Comparison of ENCODE assay signal across 8 cellular contexts in the genomic region with DNA sequence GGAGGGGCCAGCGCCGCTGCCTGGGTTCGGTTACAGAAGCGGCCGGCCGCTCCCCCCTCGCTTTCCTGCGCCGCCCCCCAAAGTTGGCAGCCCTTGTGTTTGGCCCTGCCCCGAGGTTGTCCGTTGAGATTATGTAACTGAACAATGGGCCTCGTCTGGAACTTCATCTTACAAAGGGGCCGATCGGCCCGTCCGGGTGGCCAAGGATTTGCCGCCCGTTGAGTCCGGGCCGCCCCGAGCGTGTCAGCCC. TPM values are rescaled to one million over a fixed set of nuclear protein-coding genes. Genes with fewer than 3 reads are reported as not detected.
DNase-seq lines count a peak whose midpoint lies in the region; ATAC-seq, FAIRE-seq and TF ChIP-seq lines count a peak whose summit lies in the region.

No MANE protein-coding gene starts in this region.

- peak overlapping the region; percentile 93 for H3K4me3 Mint-ChIP-seq in activated naive CD4-positive, alpha-beta T cell treated with anti-CD3 and anti-CD28 coated beads, Interleukin-2, amount 10 ng/mL, durations not matched to agents 7 days and 5 days

- FAIRE-seq in D721Med (lab: Jason Lieb, UNC) (no peak), urothelium cell line (lab: Jason Lieb, UNC) (no peak)

- H3K27ac Mint-ChIP-seq in activated naive CD4-positive, alpha-beta T cell treated with anti-CD3 and anti-CD28 coated beads, Interleukin-2, amount 10 ng/mL, durations not matched to agents 7 days and 5 days: peak overlapping the region; percentile 82
- peak overlapping the region; percentile 86 to 95 for H3K27ac Mint-ChIP-seq in activated naive CD4-positive, alpha-beta T cell treated with anti-CD3 and anti-CD28 coated beads, Interleukin-2, amount 50 U/mL, for 72 hours

- no peak overlapping the region for H3K27ac ChIP-seq in iPS DF 6.9 (ENCODE audit: low read length)

- peaks cover 18% of the 10 kb centered on the region for H3K27me3 Mint-ChIP-seq in activated naive CD4-positive, alpha-beta T cell treated with anti-CD3 and anti-CD28 coated beads, Interleukin-2, amount 10 ng/mL, durations not matched to agents 7 days and 5 days

- no peaks in the 10 kb centered on the region for H3K9me3 ChIP-seq in iPS DF 6.9 (ENCODE audit: control insufficient read depth, insufficient read depth, low read length)

- H3K9me3 Mint-ChIP-seq in activated naive CD4-positive, alpha-beta T cell treated with anti-CD3 and anti-CD28 coated beads, Interleukin-2, amount 10 ng/mL, durations not matched to agents 7 days and 5 days: no peaks in the 10 kb centered on the region
- no peaks in the 10 kb centered on the region for H3K9me3 Mint-ChIP-seq in activated naive CD4-positive, alpha-beta T cell treated with anti-CD3 and anti-CD28 coated beads, Interleukin-2, amount 50 U/mL, for 72 hours

- WGBS in iPS DF 6.9 (ENCODE audit: insufficient coverage, insufficient read length): no CpG with 5 or more reads among the region's 22 CpGs

- no peaks in the 10 kb centered on the region for H3K4me1 ChIP-seq in iPS DF 6.9 (ENCODE audit: control insufficient read depth, insufficient read depth, low read length)

- peak overlapping the region; percentile 93 for H3K4me3 ChIP-seq in iPS DF 6.9 (ENCODE audit: low read length)

- CTCF ChIA-PET in activated naive CD4-positive, alpha-beta T cell treated with anti-CD3 and anti-CD28 coated beads, Interleukin-2, amount 10 ng/mL, durations not matched to agents 7 days and 5 days (lab: Charles Lee): interaction anchor here (2.7 kb wide), 1 partner anchor 174 kb away, joined by 9 read pairs; no protein-coding TSS in a partner anchor

- ATAC-seq in activated naive CD4-positive, alpha-beta T cell treated with anti-CD3 and anti-CD28 coated beads, Interleukin-2, amount 50 U/mL, for 72 hours: no peak
- no peak for ATAC-seq in GM18861 (IDR thresholded peaks at IDR 0.05; ENCODE audit: unreplicated experiment)

- peaks cover 50% of the 10 kb centered on the region for H3K4me1 Mint-ChIP-seq in activated naive CD4-positive, alpha-beta T cell treated with anti-CD3 and anti-CD28 coated beads, Interleukin-2, amount 10 ng/mL, durations not matched to agents 7 days and 5 days

- no peak for DNase-seq in activated naive CD4-positive, alpha-beta T cell treated with anti-CD3 and anti-CD28 coated beads, Interleukin-2, amount 10 ng/mL, durations not matched to agents 7 days and 5 days
- no peak for DNase-seq in activated naive CD4-positive, alpha-beta T cell (lab: John Stamatoyannopoulos, UW)
- no peak for DNase-seq in activated naive CD4-positive, alpha-beta T cell treated with anti-CD3 and anti-CD28 coated beads, Interleukin-2, amount 50 U/mL, for 72 hours (ENCODE audit: low spot score in 2 of 2)
- DNase-seq in iPS DF 6.9 (ENCODE audit: low read depth, low spot score) (no peak), D721Med (ENCODE audit: insufficient read length, low spot score) (no peak), urothelium cell line (ENCODE audit: low spot score) (no peak)
- DNase-seq in stimulated activated CD8-positive, alpha-beta memory T cell treated with anti-CD3 and anti-CD28 coated beads, Interleukin-4, amount 100 ng/mL, for 48 hours: peak; percentile 42

- no peak for TF ChIP-seq CTCF in D721Med (IDR thresholded peaks at IDR 0.05; ENCODE audit: insufficient read depth, missing control alignments)

- peaks cover 6% of the 10 kb centered on the region; the same call in 1 of the 2 replicates for H3K36me3 ChIP-seq in iPS DF 6.9 (ENCODE audit: control insufficient read depth, insufficient read depth, low read length)

- peaks cover 38% of the 10 kb centered on the region for H3K36me3 Mint-ChIP-seq in activated naive CD4-positive, alpha-beta T cell treated with anti-CD3 and anti-CD28 coated beads, Interleukin-2, amount 10 ng/mL, durations not matched to agents 7 days and 5 days
- peaks cover 36 to 50% of the 10 kb centered on the region in 2 donors for H3K36me3 Mint-ChIP-seq in activated naive CD4-positive, alpha-beta T cell treated with anti-CD3 and anti-CD28 coated beads, Interleukin-2, amount 50 U/mL, for 72 hours

- no peaks in the 10 kb centered on the region for H3K27me3 ChIP-seq in iPS DF 6.9 (ENCODE audit: control insufficient read depth, insufficient read depth, low read length)

RNA-seq across cellular contexts. Expression of a gene that starts 1.0 kb away (rescaled TPM):
- 10 to 100 TPM; 39.8 to 52.3 TPM for total RNA-seq in activated naive CD4-positive, alpha-beta T cell treated with anti-CD3 and anti-CD28 coated beads, Interleukin-2, amount 50 U/mL, for 72 hours
